In genomic region chr12:709631-710030, GRCh38 we compare ENCODE assay signal across 25 cellular contexts. TPM values are rescaled to one million over a fixed set of nuclear protein-coding genes. Genes with fewer than 3 reads are reported as not detected.
"Had no signal": no experiment of that assay in that cellular context is flagged by ENCODE, and none has a peak within 500 bp of the region (broad histone marks: within the 10 kb centered on the region; RNA-seq: fewer than 3 reads in every experiment).

No MANE protein-coding gene starts in this region.

- H3K27me3 ChIP-seq: brain microvascular endothelial cell, cardiac muscle cell had no signal

- DNase-seq: activated B cell treated with CpG ODN at 0.5 μM for 24 hours; activated CD4-positive, alpha-beta memory T cell treated with anti-CD3 and anti-CD28 coated beads for 36 hours; activated CD4-positive, alpha-beta T cell treated with anti-CD3 and anti-CD28 coated beads for 1 hour; activated CD4-positive, alpha-beta T cell treated with anti-CD3 and anti-CD28 coated beads, Interleukin-2, amount 10 ng/mL, durations not matched to agents 24 days and 14 days; activated CD8-positive, alpha-beta memory T cell treated with anti-CD3 and anti-CD28 coated beads for 24 hours; activated gamma-delta T cell; activated naive CD4-positive, alpha-beta T cell treated with anti-CD3 and anti-CD28 coated beads for 36 hours; activated T-cell treated with anti-CD3 and anti-CD28 coated beads, Interleukin-2, amount 50 U/mL, for 4 hours; amygdala; brain microvascular endothelial cell; Karpas-422; NCI-H1105 treated with DMSO at 0.1 percent for 48 hours; NCI-H1436 treated with DMSO at 0.1 percent for 48 hours; NCI-H187; NCI-H446; NCI-H524 treated with DMSO at 0.1 percent for 48 hours; NCI-H774; NK-92 treated with Interleukin-12 subunit alpha and Interleukin-12 subunit beta, amount 100 ng/mL, for 24 hours; OCI-M1; RPMI8226; T-cell; T-helper 2 cell; T1000 had no signal

- H3K4me3 ChIP-seq: cardiac muscle cell, SK-N-MC had no signal

- H3K36me3 ChIP-seq: brain microvascular endothelial cell, cardiac muscle cell had no signal

- H3K27ac ChIP-seq: brain microvascular endothelial cell, cardiac muscle cell, SK-N-MC had no signal

RNA-seq across cellular contexts. Expression of gene NINJ2, which starts 46.4 kb away (rescaled TPM):
- total RNA-seq: cardiac muscle cell had no signal
